1 cellular context compared by ENCODE assay signal in genomic region chr14:68816183-68816942, GRCh38.
TF ChIP-seq lines count a peak whose summit lies in the region.

No MANE protein-coding gene starts in this region.

TF ChIP-seq in HEK293, 187 proteins besides CTCF, POLR2A, EP300 and RAD21 (continued from another document and continues in another):
- TF ChIP-seq, protein P1, sequence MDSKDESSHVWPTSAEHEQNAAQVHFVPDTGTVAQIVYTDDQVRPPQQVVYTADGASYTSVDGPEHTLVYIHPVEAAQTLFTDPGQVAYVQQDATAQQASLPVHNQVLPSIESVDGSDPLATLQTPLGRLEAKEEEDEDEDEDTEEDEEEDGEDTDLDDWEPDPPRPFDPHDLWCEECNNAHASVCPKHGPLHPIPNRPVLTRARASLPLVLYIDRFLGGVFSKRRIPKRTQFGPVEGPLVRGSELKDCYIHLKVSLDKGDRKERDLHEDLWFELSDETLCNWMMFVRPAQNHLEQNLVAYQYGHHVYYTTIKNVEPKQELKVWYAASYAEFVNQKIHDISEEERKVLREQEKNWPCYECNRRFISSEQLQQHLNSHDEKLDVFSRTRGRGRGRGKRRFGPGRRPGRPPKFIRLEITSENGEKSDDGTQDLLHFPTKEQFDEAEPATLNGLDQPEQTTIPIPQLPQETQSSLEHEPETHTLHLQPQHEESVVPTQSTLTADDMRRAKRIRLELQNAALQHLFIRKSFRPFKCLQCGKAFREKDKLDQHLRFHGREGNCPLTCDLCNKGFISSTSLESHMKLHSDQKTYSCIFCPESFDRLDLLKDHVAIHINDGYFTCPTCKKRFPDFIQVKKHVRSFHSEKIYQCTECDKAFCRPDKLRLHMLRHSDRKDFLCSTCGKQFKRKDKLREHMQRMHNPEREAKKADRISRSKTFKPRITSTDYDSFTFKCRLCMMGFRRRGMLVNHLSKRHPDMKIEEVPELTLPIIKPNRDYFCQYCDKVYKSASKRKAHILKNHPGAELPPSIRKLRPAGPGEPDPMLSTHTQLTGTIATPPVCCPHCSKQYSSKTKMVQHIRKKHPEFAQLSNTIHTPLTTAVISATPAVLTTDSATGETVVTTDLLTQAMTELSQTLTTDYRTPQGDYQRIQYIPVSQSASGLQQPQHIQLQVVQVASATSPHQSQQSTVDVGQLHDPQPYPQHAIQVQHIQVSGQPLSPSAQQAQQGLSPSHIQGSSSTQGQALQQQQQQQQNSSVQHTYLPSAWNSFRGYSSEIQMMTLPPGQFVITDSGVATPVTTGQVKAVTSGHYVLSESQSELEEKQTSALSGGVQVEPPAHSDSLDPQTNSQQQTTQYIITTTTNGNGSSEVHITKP (tag by site-specific recombination; IDR thresholded peaks at IDR 0.05), result peak; percentile 46; the same call in 1 of the 2 replicates
- TF ChIP-seq, protein P2, sequence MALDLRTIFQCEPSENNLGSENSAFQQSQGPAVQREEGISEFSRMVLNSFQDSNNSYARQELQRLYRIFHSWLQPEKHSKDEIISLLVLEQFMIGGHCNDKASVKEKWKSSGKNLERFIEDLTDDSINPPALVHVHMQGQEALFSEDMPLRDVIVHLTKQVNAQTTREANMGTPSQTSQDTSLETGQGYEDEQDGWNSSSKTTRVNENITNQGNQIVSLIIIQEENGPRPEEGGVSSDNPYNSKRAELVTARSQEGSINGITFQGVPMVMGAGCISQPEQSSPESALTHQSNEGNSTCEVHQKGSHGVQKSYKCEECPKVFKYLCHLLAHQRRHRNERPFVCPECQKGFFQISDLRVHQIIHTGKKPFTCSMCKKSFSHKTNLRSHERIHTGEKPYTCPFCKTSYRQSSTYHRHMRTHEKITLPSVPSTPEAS (tag by site-specific recombination; IDR thresholded peaks at IDR 0.05), result peak; percentile 51; the same call in 1 of the 2 replicates
- TF ChIP-seq, protein P3, sequence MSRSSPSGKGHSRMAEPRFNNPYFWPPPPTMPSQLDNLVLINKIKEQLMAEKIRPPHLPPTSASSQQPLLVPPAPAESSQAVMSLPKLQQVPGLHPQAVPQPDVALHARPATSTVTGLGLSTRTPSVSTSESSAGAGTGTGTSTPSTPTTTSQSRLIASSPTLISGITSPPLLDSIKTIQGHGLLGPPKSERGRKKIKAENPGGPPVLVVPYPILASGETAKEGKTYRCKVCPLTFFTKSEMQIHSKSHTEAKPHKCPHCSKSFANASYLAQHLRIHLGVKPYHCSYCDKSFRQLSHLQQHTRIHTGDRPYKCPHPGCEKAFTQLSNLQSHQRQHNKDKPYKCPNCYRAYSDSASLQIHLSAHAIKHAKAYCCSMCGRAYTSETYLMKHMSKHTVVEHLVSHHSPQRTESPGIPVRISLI (tag by site-specific recombination; IDR thresholded peaks at IDR 0.05), result no peak
- TF ChIP-seq, protein P4, sequence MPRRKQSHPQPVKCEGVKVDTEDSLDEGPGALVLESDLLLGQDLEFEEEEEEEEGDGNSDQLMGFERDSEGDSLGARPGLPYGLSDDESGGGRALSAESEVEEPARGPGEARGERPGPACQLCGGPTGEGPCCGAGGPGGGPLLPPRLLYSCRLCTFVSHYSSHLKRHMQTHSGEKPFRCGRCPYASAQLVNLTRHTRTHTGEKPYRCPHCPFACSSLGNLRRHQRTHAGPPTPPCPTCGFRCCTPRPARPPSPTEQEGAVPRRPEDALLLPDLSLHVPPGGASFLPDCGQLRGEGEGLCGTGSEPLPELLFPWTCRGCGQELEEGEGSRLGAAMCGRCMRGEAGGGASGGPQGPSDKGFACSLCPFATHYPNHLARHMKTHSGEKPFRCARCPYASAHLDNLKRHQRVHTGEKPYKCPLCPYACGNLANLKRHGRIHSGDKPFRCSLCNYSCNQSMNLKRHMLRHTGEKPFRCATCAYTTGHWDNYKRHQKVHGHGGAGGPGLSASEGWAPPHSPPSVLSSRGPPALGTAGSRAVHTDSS (tag by site-specific recombination; IDR thresholded peaks at IDR 0.05), result no peak
- TF ChIP-seq, protein P5, sequence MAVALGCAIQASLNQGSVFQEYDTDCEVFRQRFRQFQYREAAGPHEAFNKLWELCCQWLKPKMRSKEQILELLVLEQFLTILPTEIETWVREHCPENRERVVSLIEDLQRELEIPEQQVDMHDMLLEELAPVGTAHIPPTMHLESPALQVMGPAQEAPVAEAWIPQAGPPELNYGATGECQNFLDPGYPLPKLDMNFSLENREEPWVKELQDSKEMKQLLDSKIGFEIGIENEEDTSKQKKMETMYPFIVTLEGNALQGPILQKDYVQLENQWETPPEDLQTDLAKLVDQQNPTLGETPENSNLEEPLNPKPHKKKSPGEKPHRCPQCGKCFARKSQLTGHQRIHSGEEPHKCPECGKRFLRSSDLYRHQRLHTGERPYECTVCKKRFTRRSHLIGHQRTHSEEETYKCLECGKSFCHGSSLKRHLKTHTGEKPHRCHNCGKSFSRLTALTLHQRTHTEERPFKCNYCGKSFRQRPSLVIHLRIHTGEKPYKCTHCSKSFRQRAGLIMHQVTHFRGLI (tag by site-specific recombination; IDR thresholded peaks at IDR 0.05), result peak; percentile 42; the same call in 1 of the 2 replicates
- TF ChIP-seq ZNF558 (tag by site-specific recombination; IDR thresholded peaks at IDR 0.05) (no peak), ZNF26 (tag by site-specific recombination; IDR thresholded peaks at IDR 0.05) (no peak), ZNF280D (tag by site-specific recombination; IDR thresholded peaks at IDR 0.05) (no peak), ZNF324 (tag by site-specific recombination; IDR thresholded peaks at IDR 0.05) (peak; percentile 58; the same call in 1 of the 2 replicates), KLF1 (tag by site-specific recombination; IDR thresholded peaks at IDR 0.05) (0 out of 2 replicates have a peak, but pooled peaks have one; percentile 7), ZNF133 (tag by site-specific recombination; IDR thresholded peaks at IDR 0.05) (no peak), SP7 (tag by site-specific recombination; IDR thresholded peaks at IDR 0.05) (peak; percentile 64), ZNF596 (tag by site-specific recombination; IDR thresholded peaks at IDR 0.05) (no peak; the same call in 1 of the 2 replicates), ZNF510 (tag by site-specific recombination; IDR thresholded peaks at IDR 0.05; ENCODE audit: insufficient replicate concordance) (no peak), BCL11A (tag by site-specific recombination; IDR thresholded peaks at IDR 0.05; ENCODE audit: low read depth) (no peak), ZNF843 (tag by site-specific recombination; IDR thresholded peaks at IDR 0.05) (no peak), RBAK (tag by site-specific recombination; IDR thresholded peaks at IDR 0.05) (no peak), IKZF3 (tag by site-specific recombination; IDR thresholded peaks at IDR 0.05) (no peak), SP3 (tag by site-specific recombination; IDR thresholded peaks at IDR 0.05) (no peak), ZNF24 (tag by site-specific recombination; IDR thresholded peaks at IDR 0.05) (no peak; the same call in 1 of the 2 replicates), PRDM2 (tag by site-specific recombination; IDR thresholded peaks at IDR 0.05; ENCODE audit: borderline replicate concordance) (no peak), ZNF623 (tag by site-specific recombination; IDR thresholded peaks at IDR 0.05) (0 out of 2 replicates have a peak, but pooled peaks have one; percentile 6), GLIS1 (tag by site-specific recombination; IDR thresholded peaks at IDR 0.05) (peak; percentile 55), WT1 (tag by site-specific recombination; IDR thresholded peaks at IDR 0.05) (no peak; the same call in 1 of the 2 replicates), ZNF645 (tag by site-specific recombination; IDR thresholded peaks at IDR 0.05) (no peak)
- TF ChIP-seq, protein P6, sequence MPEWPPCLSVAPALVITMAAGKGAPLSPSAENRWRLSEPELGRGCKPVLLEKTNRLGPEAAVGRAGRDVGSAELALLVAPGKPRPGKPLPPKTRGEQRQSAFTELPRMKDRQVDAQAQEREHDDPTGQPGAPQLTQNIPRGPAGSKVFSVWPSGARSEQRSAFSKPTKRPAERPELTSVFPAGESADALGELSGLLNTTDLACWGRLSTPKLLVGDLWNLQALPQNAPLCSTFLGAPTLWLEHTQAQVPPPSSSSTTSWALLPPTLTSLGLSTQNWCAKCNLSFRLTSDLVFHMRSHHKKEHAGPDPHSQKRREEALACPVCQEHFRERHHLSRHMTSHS (tag by site-specific recombination; IDR thresholded peaks at IDR 0.05), result no peak
- TF ChIP-seq, protein P7, sequence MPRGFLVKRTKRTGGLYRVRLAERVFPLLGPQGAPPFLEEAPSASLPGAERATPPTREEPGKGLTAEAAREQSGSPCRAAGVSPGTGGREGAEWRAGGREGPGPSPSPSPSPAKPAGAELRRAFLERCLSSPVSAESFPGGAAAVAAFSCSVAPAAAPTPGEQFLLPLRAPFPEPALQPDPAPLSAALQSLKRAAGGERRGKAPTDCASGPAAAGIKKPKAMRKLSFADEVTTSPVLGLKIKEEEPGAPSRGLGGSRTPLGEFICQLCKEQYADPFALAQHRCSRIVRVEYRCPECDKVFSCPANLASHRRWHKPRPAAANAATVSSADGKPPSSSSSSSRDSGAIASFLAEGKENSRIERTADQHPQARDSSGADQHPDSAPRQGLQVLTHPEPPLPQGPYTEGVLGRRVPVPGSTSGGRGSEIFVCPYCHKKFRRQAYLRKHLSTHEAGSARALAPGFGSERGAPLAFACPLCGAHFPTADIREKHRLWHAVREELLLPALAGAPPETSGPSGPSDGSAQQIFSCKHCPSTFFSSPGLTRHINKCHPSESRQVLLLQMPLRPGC (tag by site-specific recombination; IDR thresholded peaks at IDR 0.05), result no peak; the same call in 1 of the 2 replicates
